In genomic region chr21:33539612-33540011, GRCh38 we compare ENCODE assay signal across 20 cellular contexts. TPM values are rescaled to one million over a fixed set of nuclear protein-coding genes. Genes with fewer than 3 reads are reported as not detected.
DNase-seq lines count a peak whose midpoint lies in the region; ATAC-seq, FAIRE-seq and TF ChIP-seq lines count a peak whose summit lies in the region.
"Had no signal": no experiment of that assay in that cellular context is flagged by ENCODE, and none has a peak within 500 bp of the region (broad histone marks: within the 10 kb centered on the region; RNA-seq: fewer than 3 reads in every experiment).

No MANE protein-coding gene starts in this region.

- no peak overlapping the region for H3K9ac ChIP-seq in kidney (ENCODE audit: low read length in 2 of 2)

- H3K27me3 Mint-ChIP-seq in brain = peaks cover 32% of the 10 kb centered on the region
- no peaks in the 10 kb centered on the region for H3K27me3 Mint-ChIP-seq in neural crest cell (ENCODE audit: low read depth)
- H3K27me3 Mint-ChIP-seq: dendritic cell treated with granulocyte-macrophage colony-stimulating factor and Interleukin-4, amounts not matched to agents 40 ng/mL and 50 ng/mL, for 4 days had no signal

- H3K27ac Mint-ChIP-seq in brain (peak overlapping the region in 2 of 5 experiments; percentile 34 to 99), neural crest cell (ENCODE audit: unreplicated experiment) (no peak overlapping the region)
- H3K27ac Mint-ChIP-seq: dendritic cell treated with granulocyte-macrophage colony-stimulating factor and Interleukin-4, amounts not matched to agents 40 ng/mL and 50 ng/mL, for 4 days had no signal

- no peak overlapping the region for H3K27ac ChIP-seq in kidney (ENCODE audit: low read depth in 2 of 2, low read length in 2 of 2)
- H3K27ac ChIP-seq: C4-2B, epithelial cell of prostate, HL-60, lower lobe of right lung, prostate gland had no signal

- no peak overlapping the region for H3K4me3 ChIP-seq in kidney (ENCODE audit: low read length in 2 of 2)
- H3K4me3 ChIP-seq: lower lobe of right lung, prostate gland, transverse colon had no signal

- no peak for TF ChIP-seq CTCF in brain (conservative IDR thresholded peaks at IDR 0.05)
- no peak for TF ChIP-seq CTCF in neural crest cell (conservative IDR thresholded peaks at IDR 0.05)
- TF ChIP-seq CTCF in kidney (IDR thresholded peaks at IDR 0.05; ENCODE audit: borderline replicate concordance, extremely low read depth, insufficient read depth) = no peak

- peaks cover 55% of the 10 kb centered on the region for H3K36me3 Mint-ChIP-seq in brain
- peaks cover 15% of the 10 kb centered on the region for H3K36me3 Mint-ChIP-seq in neural crest cell (ENCODE audit: low read depth)

- no peak for FAIRE-seq in kidney (lab: Jason Lieb, UNC)
- FAIRE-seq: GM18507, H1 had no signal

- DNase-seq in EL (peak; percentile 38), LHCN-M2 (ENCODE audit: low read depth) (peak; percentile 29), neural crest cell (ENCODE audit: low read depth, low spot score) (no peak), cardiac septum (ENCODE audit: low spot score) (no peak), kidney (no peak)
- DNase-seq: activated gamma-delta T cell, lower lobe of right lung, NCI-H1417, NCI-H2171 treated with DMSO at 0.1 percent for 48 hours, transverse colon had no signal

- intact Hi-C loops in cardiac septum (cut with DNase I) = no loop called here
- intact Hi-C loops in kidney (cut with DNase I) = no loop called here

- peaks cover 35% of the 10 kb centered on the region for H3K4me1 Mint-ChIP-seq in brain
- H3K4me1 Mint-ChIP-seq in neural crest cell = peaks cover 17% of the 10 kb centered on the region

- H3K4me3 Mint-ChIP-seq in brain (peak overlapping the region in 3 of 5 experiments; percentile 35 to 96 (median 94)), neural crest cell (peak overlapping the region; percentile 38)
- H3K4me3 Mint-ChIP-seq: dendritic cell treated with granulocyte-macrophage colony-stimulating factor and Interleukin-4, amounts not matched to agents 40 ng/mL and 50 ng/mL, for 4 days had no signal

- peaks cover 0 to 5% of the 10 kb centered on the region in 2 donors for H3K4me1 ChIP-seq in kidney (ENCODE audit: control insufficient read depth in 1 of 2, insufficient read depth in 1 of 2, low read depth in 1 of 2, low read length in 2 of 2)
- H3K4me1 ChIP-seq: prostate gland had no signal

- peaks cover 21 to 27% of the 10 kb centered on the region in 2 donors for H3K36me3 ChIP-seq in kidney (ENCODE audit: control insufficient read depth in 1 of 2, insufficient read depth in 2 of 2, low read length in 2 of 2)
- H3K36me3 ChIP-seq: prostate gland had no signal

- no peak for ATAC-seq in GM19023 (IDR thresholded peaks at IDR 0.05; ENCODE audit: unreplicated experiment)
- ATAC-seq: lower lobe of right lung, Right ventricle myocardium inferior had no signal

- no peaks in the 10 kb centered on the region for H3K9me3 ChIP-seq in kidney (ENCODE audit: control insufficient read depth in 1 of 2, low read length in 2 of 2)
- H3K9me3 ChIP-seq: lower lobe of right lung, prostate gland, transverse colon had no signal

- H3K9me3 Mint-ChIP-seq in brain = peaks cover 0 to 4% (median 0%) of the 10 kb centered on the region in 5 experiments
- no peaks in the 10 kb centered on the region for H3K9me3 Mint-ChIP-seq in neural crest cell

RNA-seq across cellular contexts. Expression of gene GART, which starts 2.3 kb away (rescaled TPM):
- total RNA-seq in LHCN-M2 (2014; rRNA removed) = 131 and 156 TPM in 2 replicates
- 34.7 TPM for polyA plus RNA-seq in LHCN-M2 (2012)
- polyA plus RNA-seq in brain (ENCODE audit: insufficient read depth, low read depth, low replicate concordance) = 43.0 TPM
- total RNA-seq in neural crest cell = 133 and 139 TPM in 2 replicates
- total RNA-seq in cardiac septum = 45.3 TPM
- 60.9 TPM for total RNA-seq in kidney
- polyA plus RNA-seq in kidney (ENCODE audit: insufficient read depth, low read depth, low replicate concordance) = 17.5 TPM

RNA-seq across cellular contexts. Expression of gene SON, which starts 3.2 kb away (rescaled TPM):
- 80.3 and 217 TPM in 2 replicates for total RNA-seq in LHCN-M2 (2014; rRNA removed)
- 76.2 TPM for polyA plus RNA-seq in LHCN-M2 (2012)
- polyA plus RNA-seq in brain (ENCODE audit: insufficient read depth, low read depth, low replicate concordance) = 127 TPM
- 367 and 395 TPM in 2 replicates for total RNA-seq in neural crest cell
- 212 TPM for total RNA-seq in cardiac septum
- total RNA-seq in kidney = 285 TPM
- 83.0 TPM for polyA plus RNA-seq in kidney (ENCODE audit: insufficient read depth, low read depth, low replicate concordance)

RNA-seq across cellular contexts. Expression of gene DNAJC28, which starts 48.1 kb away (rescaled TPM):
- total RNA-seq in LHCN-M2 (2014; rRNA removed) (0.77 and 1.1 TPM in 2 replicates), neural crest cell (2.4 and 2.7 TPM in 2 replicates), cardiac septum (4.6 TPM), kidney (2.2 TPM)
- 0.53 TPM for polyA plus RNA-seq in LHCN-M2 (2012)
- polyA plus RNA-seq in brain (ENCODE audit: insufficient read depth, low read depth, low replicate concordance) (0.85 TPM), kidney (ENCODE audit: insufficient read depth, low read depth, low replicate concordance) (4.6 TPM)

RNA-seq across cellular contexts. Expression of gene DONSON, which starts 48.9 kb away (rescaled TPM):
- 31.1 and 43.3 TPM in 2 replicates for total RNA-seq in LHCN-M2 (2014; rRNA removed)
- 16.2 TPM for polyA plus RNA-seq in LHCN-M2 (2012)
- 17.6 TPM for polyA plus RNA-seq in brain (ENCODE audit: insufficient read depth, low read depth, low replicate concordance)
- total RNA-seq in neural crest cell = 30.9 and 32.3 TPM in 2 replicates
- total RNA-seq in cardiac septum = 8.2 TPM
- total RNA-seq in kidney = 6.8 TPM
- 8.9 TPM for polyA plus RNA-seq in kidney (ENCODE audit: insufficient read depth, low read depth, low replicate concordance)

RNA-seq across cellular contexts. Expression of gene TMEM50B, which starts 59.8 kb away (rescaled TPM):
- total RNA-seq in LHCN-M2 (2014; rRNA removed) (28.6 and 37.0 TPM in 2 replicates), neural crest cell (23.2 and 25.6 TPM in 2 replicates), cardiac septum (31.7 TPM), kidney (87.6 TPM)
- polyA plus RNA-seq in LHCN-M2 (2012) = 12.7 TPM
- polyA plus RNA-seq in brain (ENCODE audit: insufficient read depth, low read depth, low replicate concordance) (18.8 TPM), kidney (ENCODE audit: insufficient read depth, low read depth, low replicate concordance) (63.7 TPM)

Comparison
In these comparisons a context has a peak if more than half of its experiments do, and no peak if none do; other contexts are left out.
1. DNase-seq: peak in EL (single experiment) and LHCN-M2 (single experiment); none in neural crest cell (single experiment), cardiac septum (single experiment) and kidney (single experiment).